Comparison of ENCODE assay signal across 18 cellular contexts in the genomic region with DNA sequence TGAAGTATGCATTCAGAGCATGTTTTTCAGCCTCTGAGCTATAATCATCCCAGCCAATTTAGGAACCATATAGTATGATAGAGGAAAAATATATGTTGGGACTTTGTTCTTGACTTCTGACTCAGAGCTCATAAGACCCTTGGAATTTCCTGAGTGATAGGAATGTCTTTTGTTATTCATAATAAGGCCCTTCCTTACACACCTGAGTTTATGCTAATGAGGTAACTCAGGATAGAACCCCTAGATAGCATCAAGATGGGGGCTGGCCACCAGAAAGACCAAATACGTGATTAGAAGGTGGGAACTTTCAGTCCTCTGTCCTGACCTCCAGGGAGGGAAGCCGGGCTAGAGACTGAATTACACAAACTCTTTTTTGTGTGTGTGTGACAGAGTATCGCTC.
"Had no signal": no experiment of that assay in that cellular context is flagged by ENCODE, and none has a peak within 500 bp of the region (broad histone marks: within the 10 kb centered on the region; RNA-seq: fewer than 3 reads in every experiment).

No MANE protein-coding gene starts in this region.

- H3K27me3 ChIP-seq: colonic mucosa, right atrium auricular region, uterus had no signal

- H3K9me3 ChIP-seq: colonic mucosa, neutrophil, right atrium auricular region, uterus had no signal

- H3K4me3 ChIP-seq: colonic mucosa, right atrium auricular region, skin epidermis, uterus had no signal

- H3K27ac ChIP-seq: colonic mucosa, neutrophil, right atrium auricular region, skin epidermis, uterus had no signal

- DNase-seq: activated CD4-positive, alpha-beta T cell treated with anti-CD3 and anti-CD28 coated beads, Interleukin-2, amount 10 ng/mL, durations not matched to agents 7 days and 5 days; activated CD4-positive, CD25-positive, alpha-beta regulatory T cell; activated naive CD4-positive, alpha-beta T cell treated with anti-CD3 and anti-CD28 coated beads, Interleukin-2, amount 10 ng/mL, durations not matched to agents 7 days and 5 days; activated T-cell treated with anti-CD3 and anti-CD28 coated beads for 4 hours; caudate nucleus; colonic mucosa; effector CD8-positive, alpha-beta T cell; erythroblast; hypothalamus; midbrain; naive B cell; posterior cingulate gyrus; T-helper 17 cell; uterus had no signal

- H3K36me3 ChIP-seq: colonic mucosa, neutrophil, right atrium auricular region, uterus had no signal

- H3K4me1 ChIP-seq: uterus had no signal

- ATAC-seq: activated T-helper 17 cell treated with anti-CD3 and anti-CD28 coated beads, Interleukin-2, amount 50 U/mL, for 72 hours; T-helper 17 cell had no signal
